ENCODE assay signal across 8 cellular contexts in the genomic region with DNA sequence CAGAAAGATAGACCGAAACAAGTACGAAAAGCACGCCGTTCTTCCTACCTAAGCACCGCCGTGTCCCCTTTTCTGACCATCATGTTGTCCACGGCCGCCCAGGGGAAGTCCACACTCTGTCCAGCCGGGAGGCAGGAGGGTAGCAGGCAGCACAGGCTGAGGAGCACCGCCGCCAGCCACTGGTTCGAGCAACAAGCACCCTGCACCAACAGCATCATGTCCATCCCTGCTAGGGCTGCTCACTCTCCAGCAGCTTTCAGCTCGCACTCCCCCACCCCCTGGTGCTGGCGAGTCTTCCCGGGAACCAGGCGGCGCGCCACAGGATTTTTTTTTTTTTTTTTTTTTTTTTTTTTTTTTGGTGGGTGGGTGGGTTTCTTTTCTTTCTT.
DNase-seq lines count a peak whose midpoint lies in the region; ATAC-seq and TF ChIP-seq lines count a peak whose summit lies in the region.

A gene (minus strand): TSS at position 269 of the 386 bp plus-strand sequence.

- H3K27ac Mint-ChIP-seq in nephron: peak within 1 kb of the TSS in 2 of 3 experiments; percentile 69 to 81

- H3K4me1 Mint-ChIP-seq in nephron: peaks cover 7% of the 10 kb centered on the region

- DNase-seq in DMS153 (lab: John Stamatoyannopoulos, UW): peak; percentile 47
- DNase-seq in LNCaP clone FGC (ENCODE audit: low read depth): no peak
- peak; percentile 16 for DNase-seq in activated CD8-positive, alpha-beta memory T cell treated with anti-CD3 and anti-CD28 coated beads, Interleukin-2, amount 50 U/mL, for 4 hours
- DNase-seq in foreskin melanocyte: peak; percentile 15
- no peak for DNase-seq in NCI-H526 treated with DMSO at 0.1 percent for 48 hours (lab: John Stamatoyannopoulos, UW)

- TF ChIP-seq CTCF in LNCaP clone FGC (IDR thresholded peaks at IDR 0.05; ENCODE audit: control insufficient read depth, extremely low read depth, insufficient read depth): no peak
- no peak for TF ChIP-seq CTCF in nephron (IDR thresholded peaks at IDR 0.05; ENCODE audit: unreplicated experiment in 3 of 3)

- no peak within 1 kb of the TSS for H3K4me3 Mint-ChIP-seq in nephron

- ATAC-seq in HG02571 (IDR thresholded peaks at IDR 0.05; ENCODE audit: unreplicated experiment) (no peak), HG03342 (IDR thresholded peaks at IDR 0.05; ENCODE audit: unreplicated experiment) (no peak)

- H3K27me3 Mint-ChIP-seq in nephron (ENCODE audit: low read depth): peaks cover 27% of the 10 kb centered on the region

- no peaks in the 10 kb centered on the region for H3K36me3 Mint-ChIP-seq in nephron (ENCODE audit: low read depth)

- peak within 1 kb of the TSS; percentile 53 for H3K4me3 ChIP-seq in LNCaP clone FGC (ENCODE audit: low read depth, low read length)

- H3K9me3 Mint-ChIP-seq in nephron: no peaks in the 10 kb centered on the region

Comparison
In these comparisons a context has a peak if more than half of its experiments do, and no peak if none do; other contexts are left out.
1. DNase-seq: peak in DMS153 (single experiment), activated CD8-positive, alpha-beta memory T cell treated with anti-CD3 and anti-CD28 coated beads, Interleukin-2, amount 50 U/mL, for 4 hours (single experiment) and foreskin melanocyte (single experiment); none in LNCaP clone FGC (single experiment) and NCI-H526 treated with DMSO at 0.1 percent for 48 hours (single experiment).